Comparison of ENCODE assay signal across 9 cellular contexts in genomic region chr1:8197493-8198282, GRCh38.
DNase-seq lines count a peak whose midpoint lies in the region; ATAC-seq and TF ChIP-seq lines count a peak whose summit lies in the region.
"Had no signal": no experiment of that assay in that cellular context is flagged by ENCODE, and none has a peak within 500 bp of the region (broad histone marks: within the 10 kb centered on the region; RNA-seq: fewer than 3 reads in every experiment).

No MANE protein-coding gene starts in this region.

- CTCF ChIA-PET in activated CD8-positive, alpha-beta memory T cell treated with anti-CD3 and anti-CD28 coated beads, Interleukin-2, amount 10 ng/mL, durations not matched to agents 7 days and 5 days (lab: Charles Lee) = no interaction called here

- H3K9me3 ChIP-seq in Peyer's patch = no peaks in the 10 kb centered on the region

- no peaks in the 10 kb centered on the region for H3K9me3 Mint-ChIP-seq in activated CD8-positive, alpha-beta memory T cell treated with anti-CD3 and anti-CD28 coated beads, Interleukin-2, amount 10 ng/mL, durations not matched to agents 7 days and 5 days (ENCODE audit: low read depth)

- H3K27me3 ChIP-seq in Peyer's patch = no peaks in the 10 kb centered on the region
- H3K27me3 ChIP-seq in rectal smooth muscle tissue (ENCODE audit: control insufficient read depth, insufficient read depth, low read length) = no peaks in the 10 kb centered on the region
- H3K27me3 ChIP-seq: dorsolateral prefrontal cortex had no signal

- H3K27ac ChIP-seq in Peyer's patch (no peak overlapping the region), rectal smooth muscle tissue (ENCODE audit: low read depth, low read length) (peak overlapping the region; percentile 69)

- H3K9ac ChIP-seq in rectal smooth muscle tissue (ENCODE audit: low read length) = no peak overlapping the region

- H3K4me3 ChIP-seq in Peyer's patch (no peak overlapping the region), fibroblast of pulmonary artery (replicated peaks; ENCODE audit: low read depth, low read length) (no peak overlapping the region), rectal smooth muscle tissue (ENCODE audit: low read length) (no peak overlapping the region)
- H3K4me3 ChIP-seq: dorsolateral prefrontal cortex had no signal

- ATAC-seq in GM19452 (IDR thresholded peaks at IDR 0.05; ENCODE audit: unreplicated experiment) (no peak), GM19395 (IDR thresholded peaks at IDR 0.05; ENCODE audit: unreplicated experiment) (no peak), HG03460 (IDR thresholded peaks at IDR 0.05; ENCODE audit: unreplicated experiment) (no peak)
- ATAC-seq in activated CD8-positive, alpha-beta memory T cell treated with anti-CD3 and anti-CD28 coated beads, Interleukin-2, amount 10 ng/mL, durations not matched to agents 7 days and 5 days = no peak

- peaks cover 5% of the 10 kb centered on the region for H3K4me1 Mint-ChIP-seq in activated CD8-positive, alpha-beta memory T cell treated with anti-CD3 and anti-CD28 coated beads, Interleukin-2, amount 10 ng/mL, durations not matched to agents 7 days and 5 days

- no peak for TF ChIP-seq CTCF in Peyer's patch (IDR thresholded peaks at IDR 0.05)
- no peak for TF ChIP-seq CTCF in fibroblast of pulmonary artery (IDR thresholded peaks at IDR 0.05; ENCODE audit: low read length, missing control alignments)

- H3K4me3 Mint-ChIP-seq in activated CD8-positive, alpha-beta memory T cell treated with anti-CD3 and anti-CD28 coated beads, Interleukin-2, amount 10 ng/mL, durations not matched to agents 7 days and 5 days = no peak overlapping the region

- H3K36me3 Mint-ChIP-seq in activated CD8-positive, alpha-beta memory T cell treated with anti-CD3 and anti-CD28 coated beads, Interleukin-2, amount 10 ng/mL, durations not matched to agents 7 days and 5 days = no peaks in the 10 kb centered on the region

- peaks cover 0 to 26% (median 0%) of the 10 kb centered on the region in 4 donors for H3K4me1 ChIP-seq in Peyer's patch
- H3K4me1 ChIP-seq in rectal smooth muscle tissue (ENCODE audit: control insufficient read depth, insufficient read depth, low read length) = peaks cover 26% of the 10 kb centered on the region

- TF ChIP-seq POLR2A in Peyer's patch (IDR thresholded peaks at IDR 0.05) = no peak

- H3K36me3 ChIP-seq in Peyer's patch = no peaks in the 10 kb centered on the region
- H3K36me3 ChIP-seq in rectal smooth muscle tissue (ENCODE audit: control insufficient read depth, insufficient read depth, low read length) = no peaks in the 10 kb centered on the region

- no peaks in the 10 kb centered on the region for H3K27me3 Mint-ChIP-seq in activated CD8-positive, alpha-beta memory T cell treated with anti-CD3 and anti-CD28 coated beads, Interleukin-2, amount 10 ng/mL, durations not matched to agents 7 days and 5 days

- DNase-seq in ELR (ENCODE audit: low read depth) (peak; percentile 86), Peyer's patch (peak in 2 of 3 donors; percentile 65 to 67), fibroblast of pulmonary artery (ENCODE audit: low read depth) (peak; percentile 94)
- no peak for DNase-seq in activated CD8-positive, alpha-beta memory T cell treated with anti-CD3 and anti-CD28 coated beads, Interleukin-2, amount 10 ng/mL, durations not matched to agents 7 days and 5 days

- no peak overlapping the region for H3K27ac Mint-ChIP-seq in activated CD8-positive, alpha-beta memory T cell treated with anti-CD3 and anti-CD28 coated beads, Interleukin-2, amount 10 ng/mL, durations not matched to agents 7 days and 5 days
